ENCODE assay signal across 1 cellular context in the genomic region with DNA sequence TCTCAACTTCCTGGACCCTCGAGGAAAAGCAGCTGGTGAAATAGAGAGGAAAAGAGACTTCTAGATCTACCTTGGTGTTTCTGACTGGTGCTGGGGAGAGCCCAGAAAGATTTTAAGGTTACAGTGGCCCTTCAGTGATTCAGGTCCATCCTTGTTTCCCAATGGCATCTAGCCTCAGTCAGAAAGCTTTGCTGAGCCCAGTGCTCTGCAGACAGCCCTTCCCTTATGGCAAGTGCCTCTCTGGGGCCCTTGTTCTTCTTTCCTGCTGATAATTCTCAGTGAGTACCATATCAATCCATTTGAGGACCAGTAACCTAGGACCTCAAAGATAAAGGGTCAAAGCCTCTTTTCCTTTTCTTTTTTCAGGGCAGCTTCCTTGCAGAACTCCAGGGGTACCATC.
TF ChIP-seq lines count a peak whose summit lies in the region.

No MANE protein-coding gene starts in this region.

TF ChIP-seq in HepG2, 621 proteins besides CTCF, POLR2A, EP300 and RAD21:
- TF ChIP-seq HNRNPH1 (optimal IDR thresholded peaks at IDR 0.05; ENCODE audit: low read depth, low read length), result no peak
- no peak for TF ChIP-seq NFYB (CRISPR knock-in tag; IDR thresholded peaks at IDR 0.05)
